In the genomic region with DNA sequence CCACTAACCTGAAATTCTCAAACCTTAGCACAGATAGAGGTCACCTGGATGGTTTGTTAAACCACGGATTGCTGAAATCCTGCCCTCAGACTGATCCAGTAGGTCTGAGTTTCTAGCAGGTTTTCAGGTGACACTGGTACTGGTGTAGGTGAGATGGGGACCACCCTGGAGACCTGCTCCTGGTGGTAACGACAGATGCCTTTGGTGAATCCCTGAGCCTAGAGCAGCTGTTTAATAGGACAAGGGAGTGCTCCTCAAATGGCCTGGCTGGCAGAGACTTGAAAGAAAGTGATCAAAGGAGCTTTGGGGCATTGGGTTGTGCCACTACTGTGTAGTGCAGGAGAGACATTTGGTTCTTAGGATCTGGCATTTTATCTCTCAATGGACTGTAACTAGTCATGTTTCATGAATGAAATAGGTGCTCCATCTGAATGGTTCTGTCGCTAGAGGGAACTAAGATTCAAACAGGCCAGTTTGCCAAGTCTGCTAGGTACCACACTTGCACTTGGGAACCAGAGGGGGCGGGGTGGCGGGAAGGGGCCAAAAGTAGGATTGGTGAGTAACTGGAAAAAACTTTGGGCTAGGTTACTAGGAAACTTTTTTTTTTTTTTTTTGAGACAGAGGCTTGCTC, we compare ENCODE assay signal across 9 cellular contexts. TPM values are rescaled to one million over a fixed set of nuclear protein-coding genes. Genes with fewer than 3 reads are reported as not detected.
DNase-seq lines count a peak whose midpoint lies in the region; ATAC-seq and TF ChIP-seq lines count a peak whose summit lies in the region.
"Had no signal": no experiment of that assay in that cellular context is flagged by ENCODE, and none has a peak within 500 bp of the region (broad histone marks: within the 10 kb centered on the region; RNA-seq: fewer than 3 reads in every experiment).

No MANE protein-coding gene starts in this region.

- H3K9me3 ChIP-seq in Caco-2 = no peaks in the 10 kb centered on the region
- no peaks in the 10 kb centered on the region for H3K9me3 ChIP-seq in muscle layer of duodenum (ENCODE audit: control insufficient read depth in 1 of 2, low read length in 2 of 2)

- H3K36me3 Mint-ChIP-seq in Caco-2 (ENCODE audit: insufficient read depth, unreplicated experiment) = peaks cover 73% of the 10 kb centered on the region
- peaks cover 55% of the 10 kb centered on the region for H3K36me3 Mint-ChIP-seq in activated T-helper 2 cell treated with anti-CD3 and anti-CD28 coated beads, Interferon-gamma antibody, Interleukin-2, Interleukin-4, amounts not matched to agents 10 μg/mL and 5 μg/mL and 100 μg/mL, durations not matched to agents 14 hours and 24 hours and 36 hours (ENCODE audit: low read depth)

- CTCF ChIA-PET in Caco-2 (lab: Charles Lee) (no interaction called here), HEK293T (lab: Yijun Ruan, JAX) (interaction anchor here (0.6 kb wide), 1 partner anchor 630 kb away, joined by 3 read pairs; no protein-coding TSS in a partner anchor)

- H3K27me3 ChIP-seq in Caco-2 (replicated peaks; ENCODE audit: control insufficient read depth, insufficient read depth, low read length) (no peaks in the 10 kb centered on the region), muscle layer of duodenum (ENCODE audit: low read depth, low read length) (no peaks in the 10 kb centered on the region), brain microvascular endothelial cell (replicated peaks) (no peaks in the 10 kb centered on the region)

- intact Hi-C loops in Caco-2 (cut with micrococcal nuclease; ENCODE audit: unreplicated experiment) = no loop called here
- intact Hi-C loops in activated T-helper 2 cell treated with anti-CD3 and anti-CD28 coated beads, Interferon-gamma antibody, Interleukin-2, Interleukin-4, amounts not matched to agents 10 μg/mL and 5 μg/mL and 100 μg/mL, durations not matched to agents 14 hours and 24 hours and 36 hours (cut with micrococcal nuclease) = no loop called here

- in situ Hi-C loops in brain microvascular endothelial cell (cut with HindIII; ENCODE audit: low pct_ligation_motif_present, low sequenced_read_pairs) = no loop called here

- peak overlapping the region; percentile 77 for H3K27ac Mint-ChIP-seq in Caco-2 (ENCODE audit: unreplicated experiment)
- H3K27ac Mint-ChIP-seq in activated T-helper 2 cell treated with anti-CD3 and anti-CD28 coated beads, Interferon-gamma antibody, Interleukin-2, Interleukin-4, amounts not matched to agents 10 μg/mL and 5 μg/mL and 100 μg/mL, durations not matched to agents 14 hours and 24 hours and 36 hours = peak overlapping the region; percentile 58

- H3K4me1 Mint-ChIP-seq in Caco-2 (ENCODE audit: low read depth, unreplicated experiment) = no peaks in the 10 kb centered on the region
- peaks cover 21% of the 10 kb centered on the region for H3K4me1 Mint-ChIP-seq in activated T-helper 2 cell treated with anti-CD3 and anti-CD28 coated beads, Interferon-gamma antibody, Interleukin-2, Interleukin-4, amounts not matched to agents 10 μg/mL and 5 μg/mL and 100 μg/mL, durations not matched to agents 14 hours and 24 hours and 36 hours (ENCODE audit: low read depth)

- H3K4me3 ChIP-seq in Caco-2 (ENCODE audit: low read depth, low read length) (no peak overlapping the region), muscle layer of duodenum (ENCODE audit: low read depth in 1 of 2, low read length in 2 of 2) (no peak overlapping the region), brain microvascular endothelial cell (ENCODE audit: low read depth, low read length) (no peak overlapping the region)

- ATAC-seq in HG03139 (IDR thresholded peaks at IDR 0.05; ENCODE audit: unreplicated experiment) (no peak), GM21447 (IDR thresholded peaks at IDR 0.05; ENCODE audit: unreplicated experiment) (no peak)

- POLR2A ChIA-PET in Caco-2 (lab: Charles Lee) (no interaction called here), HEK293T (lab: Yijun Ruan, JAX) (interaction anchor here (1.5 kb wide), 1 partner anchor 122 kb away, joined by 5 read pairs; the partner anchor contains the start of gene BRCA1)

- no TSS peak for BruUV-seq in Caco-2 (replicated peaks; lab: Mats Ljungman, UMichigan)

- H3K36me3 ChIP-seq in Caco-2 (ENCODE audit: control insufficient read depth, insufficient read depth, low read length) (peaks cover 3% of the 10 kb centered on the region; the same call in 1 of the 2 replicates), muscle layer of duodenum (ENCODE audit: control insufficient read depth in 1 of 2, insufficient read depth in 2 of 2, low read length in 2 of 2) (peaks cover 22 to 43% of the 10 kb centered on the region in 2 donors), brain microvascular endothelial cell (replicated peaks) (peaks cover 47% of the 10 kb centered on the region)

- no peak overlapping the region for H3K4me3 Mint-ChIP-seq in Caco-2 (ENCODE audit: unreplicated experiment)
- no peak overlapping the region for H3K4me3 Mint-ChIP-seq in activated T-helper 2 cell treated with anti-CD3 and anti-CD28 coated beads, Interferon-gamma antibody, Interleukin-2, Interleukin-4, amounts not matched to agents 10 μg/mL and 5 μg/mL and 100 μg/mL, durations not matched to agents 14 hours and 24 hours and 36 hours (ENCODE audit: low read depth)

- TF ChIP-seq CTCF in Caco-2 (IDR thresholded peaks at IDR 0.05; ENCODE audit: insufficient read depth in 1 of 2, low read depth in 1 of 2, low read length in 1 of 2, severe bottlenecking in 1 of 2, unreplicated experiment in 1 of 2) (no peak), brain microvascular endothelial cell (IDR thresholded peaks at IDR 0.05; ENCODE audit: low read depth, low read length, missing control alignments) (no peak)

- no peaks in the 10 kb centered on the region for H3K9me3 Mint-ChIP-seq in Caco-2 (ENCODE audit: unreplicated experiment)
- no peaks in the 10 kb centered on the region for H3K9me3 Mint-ChIP-seq in activated T-helper 2 cell treated with anti-CD3 and anti-CD28 coated beads, Interferon-gamma antibody, Interleukin-2, Interleukin-4, amounts not matched to agents 10 μg/mL and 5 μg/mL and 100 μg/mL, durations not matched to agents 14 hours and 24 hours and 36 hours

- no peak for DNase-seq in Caco-2
- DNase-seq in HEK293T (ENCODE audit: extremely low spot score) = no peak
- DNase-seq in activated T-helper 2 cell treated with anti-CD3 and anti-CD28 coated beads, Interferon-gamma antibody, Interleukin-2, Interleukin-4, amounts not matched to agents 10 μg/mL and 5 μg/mL and 100 μg/mL, durations not matched to agents 14 hours and 24 hours and 36 hours (ENCODE audit: low spot score) = no peak
- DNase-seq in NCI-H2227 treated with DMSO at 0.1 percent for 48 hours (lab: John Stamatoyannopoulos, UW) = no peak
- DNase-seq in brain microvascular endothelial cell = no peak
- DNase-seq: NCI-H510A had no signal

- no peaks in the 10 kb centered on the region for H3K27me3 Mint-ChIP-seq in Caco-2 (ENCODE audit: insufficient read depth, unreplicated experiment)
- no peaks in the 10 kb centered on the region for H3K27me3 Mint-ChIP-seq in activated T-helper 2 cell treated with anti-CD3 and anti-CD28 coated beads, Interferon-gamma antibody, Interleukin-2, Interleukin-4, amounts not matched to agents 10 μg/mL and 5 μg/mL and 100 μg/mL, durations not matched to agents 14 hours and 24 hours and 36 hours (ENCODE audit: low read depth)

- H3K4me1 ChIP-seq in Caco-2 = peaks cover 8% of the 10 kb centered on the region
- peaks cover 6 to 19% of the 10 kb centered on the region in 2 donors for H3K4me1 ChIP-seq in muscle layer of duodenum (ENCODE audit: control insufficient read depth in 1 of 2, insufficient read depth in 2 of 2, low read length in 2 of 2)

- H3K27ac ChIP-seq in muscle layer of duodenum (ENCODE audit: low read length) (peak overlapping the region; percentile 23), brain microvascular endothelial cell (no peak overlapping the region)

TF ChIP-seq in HEK293T, 16 proteins besides CTCF, POLR2A, EP300 and RAD21:
- TF ChIP-seq NFRKB (IDR thresholded peaks at IDR 0.05) (no peak), FOXK2 (IDR thresholded peaks at IDR 0.05) (no peak), ZNF384 (IDR thresholded peaks at IDR 0.05) (0 out of 2 replicates have a peak, but pooled peaks have one; percentile 4), LEF1 (IDR thresholded peaks at IDR 0.05; ENCODE audit: borderline replicate concordance) (no peak)
- TF ChIP-seq, protein P1, sequence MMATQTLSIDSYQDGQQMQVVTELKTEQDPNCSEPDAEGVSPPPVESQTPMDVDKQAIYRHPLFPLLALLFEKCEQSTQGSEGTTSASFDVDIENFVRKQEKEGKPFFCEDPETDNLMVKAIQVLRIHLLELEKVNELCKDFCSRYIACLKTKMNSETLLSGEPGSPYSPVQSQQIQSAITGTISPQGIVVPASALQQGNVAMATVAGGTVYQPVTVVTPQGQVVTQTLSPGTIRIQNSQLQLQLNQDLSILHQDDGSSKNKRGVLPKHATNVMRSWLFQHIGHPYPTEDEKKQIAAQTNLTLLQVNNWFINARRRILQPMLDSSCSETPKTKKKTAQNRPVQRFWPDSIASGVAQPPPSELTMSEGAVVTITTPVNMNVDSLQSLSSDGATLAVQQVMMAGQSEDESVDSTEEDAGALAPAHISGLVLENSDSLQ (IDR thresholded peaks at IDR 0.05) = no peak

RNA-seq across cellular contexts. Expression of gene IFI35, which starts 2.9 kb away (rescaled TPM):
- total RNA-seq in Caco-2 (2022) = 9.4 and 10.2 TPM in 2 replicates
- 49.1 and 51.2 TPM in 2 replicates for total RNA-seq in activated T-helper 2 cell treated with anti-CD3 and anti-CD28 coated beads, Interferon-gamma antibody, Interleukin-2, Interleukin-4, amounts not matched to agents 10 μg/mL and 5 μg/mL and 100 μg/mL, durations not matched to agents 14 hours and 24 hours and 36 hours

RNA-seq across cellular contexts. Expression of gene RPL27, which starts 5.4 kb away (rescaled TPM):
- total RNA-seq in Caco-2 (2022) = 1,565 and 1,613 TPM in 2 replicates
- 1,137 and 1,172 TPM in 2 replicates for total RNA-seq in activated T-helper 2 cell treated with anti-CD3 and anti-CD28 coated beads, Interferon-gamma antibody, Interleukin-2, Interleukin-4, amounts not matched to agents 10 μg/mL and 5 μg/mL and 100 μg/mL, durations not matched to agents 14 hours and 24 hours and 36 hours

RNA-seq across cellular contexts. Expression of gene VAT1, which starts 18.5 kb away (rescaled TPM):
- total RNA-seq in Caco-2 (2022) = 227 and 236 TPM in 2 replicates
- 18.6 and 21.7 TPM in 2 replicates for total RNA-seq in activated T-helper 2 cell treated with anti-CD3 and anti-CD28 coated beads, Interferon-gamma antibody, Interleukin-2, Interleukin-4, amounts not matched to agents 10 μg/mL and 5 μg/mL and 100 μg/mL, durations not matched to agents 14 hours and 24 hours and 36 hours

RNA-seq across cellular contexts. Expression of gene RND2, which starts 21.4 kb away (rescaled TPM):
- total RNA-seq in Caco-2 (2022) = 1.2 and 1.7 TPM in 2 replicates
- total RNA-seq in activated T-helper 2 cell treated with anti-CD3 and anti-CD28 coated beads, Interferon-gamma antibody, Interleukin-2, Interleukin-4, amounts not matched to agents 10 μg/mL and 5 μg/mL and 100 μg/mL, durations not matched to agents 14 hours and 24 hours and 36 hours = 0.05 TPM in 1 of 2 replicates, not detected in the other

RNA-seq across cellular contexts. Expression of gene RUNDC1, which starts 23.3 kb away (rescaled TPM):
- 17.6 and 18.2 TPM in 2 replicates for total RNA-seq in Caco-2 (2022)
- 18.7 and 19.9 TPM in 2 replicates for total RNA-seq in activated T-helper 2 cell treated with anti-CD3 and anti-CD28 coated beads, Interferon-gamma antibody, Interleukin-2, Interleukin-4, amounts not matched to agents 10 μg/mL and 5 μg/mL and 100 μg/mL, durations not matched to agents 14 hours and 24 hours and 36 hours

Comparison
In these comparisons a context has a peak if more than half of its experiments do, and no peak if none do; other contexts are left out.
1. RNA of gene VAT1, which starts 18.5 kb away (total RNA-seq): 227 to 236 TPM in Caco-2; 18.6 to 21.7 TPM in activated T-helper 2 cell treated with anti-CD3 and anti-CD28 coated beads, Interferon-gamma antibody, Interleukin-2, Interleukin-4, amounts not matched to agents 10 μg/mL and 5 μg/mL and 100 μg/mL, durations not matched to agents 14 hours and 24 hours and 36 hours; every median in the first group is over 10 times any median in the second.